ENCODE assay signal across 29 cellular contexts in the genomic region with DNA sequence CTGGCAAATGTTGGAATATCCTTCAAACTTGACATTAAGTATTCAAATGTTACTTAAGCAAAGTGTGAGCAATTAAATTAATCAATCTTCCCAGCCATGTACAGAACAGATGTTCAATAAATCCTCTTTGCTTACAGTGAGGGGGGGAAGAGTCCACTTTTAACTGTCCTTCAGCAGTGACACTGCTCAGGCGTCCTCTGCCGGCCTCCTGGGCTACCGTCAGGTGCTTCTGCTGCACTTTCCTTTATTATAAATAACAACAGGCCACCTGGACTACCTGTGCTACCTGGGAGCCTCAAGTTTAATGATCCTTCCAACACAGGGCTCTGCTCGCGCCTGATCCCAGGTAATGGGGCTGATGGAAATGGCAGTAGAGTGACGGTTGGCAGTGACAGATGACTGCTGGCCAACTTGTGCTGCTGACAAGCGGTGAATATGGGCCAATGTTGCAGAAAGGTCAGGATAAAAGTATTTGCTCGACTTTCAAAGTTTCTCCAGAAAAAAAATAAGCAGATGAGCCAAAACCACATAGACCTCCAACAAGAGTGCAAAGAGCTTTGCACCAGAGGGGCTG.
"Had no signal": no experiment of that assay in that cellular context is flagged by ENCODE, and none has a peak within 500 bp of the region (broad histone marks: within the 10 kb centered on the region; RNA-seq: fewer than 3 reads in every experiment).

No MANE protein-coding gene starts in this region.

- H3K36me3 Mint-ChIP-seq: immature natural killer cell; naive B cell; natural killer cell; stimulated activated naive B cell treated with anti-CD40 and anti-IgM and Interleukin-4, amounts not matched to agents 10 μg/mL and 1 μg/mL and 100 μg/mL, for 72 hours had no signal

- DNase-seq: hypothalamus; immature natural killer cell; kidney; left colon; left lung; lower lobe of right lung; mammary epithelial cell; mesenchymal stem cell; naive B cell; natural killer cell; ovary; retina; right cardiac atrium; stimulated activated CD4-positive, alpha-beta T cell treated with anti-CD3 and anti-CD28 coated beads, Interleukin-12 subunit alpha, Interleukin-12 subunit beta, amount 100 ng/mL, for 4 hours; stimulated activated CD4-positive, alpha-beta T cell treated with anti-CD3 and anti-CD28 coated beads, Interleukin-15, amount 100 ng/mL, for 24 hours; stimulated activated CD4-positive, alpha-beta T cell treated with anti-CD3 and anti-CD28 coated beads, Interleukin-2, amount 100 ng/mL, for 24 hours; stimulated activated CD4-positive, alpha-beta T cell treated with anti-CD3 and anti-CD28 coated beads, Interleukin-4, amount 100 ng/mL, for 1 hour; stimulated activated naive B cell treated with anti-CD40 and anti-IgM and Interleukin-4, amounts not matched to agents 10 μg/mL and 1 μg/mL and 100 μg/mL, for 72 hours; stimulated activated naive CD8-positive, alpha-beta T cell treated with anti-CD3 and anti-CD28 coated beads, Interleukin-15, Interleukin-2, amounts not matched to agents 100 U/mL and 50 U/mL, for 24 hours; stomach; testis; thyroid gland; trophoblast cell; upper lobe of right lung had no signal

- H3K27me3 ChIP-seq: left lung, ovary, stomach, testis, thyroid gland, upper lobe of right lung had no signal

- H3K4me3 ChIP-seq: left lung, lower lobe of right lung, ovary, prostate gland, skin epidermis, stomach, testis, thyroid gland, upper lobe of right lung had no signal

- FAIRE-seq: islet of Langerhans, kidney, urothelium cell line had no signal

- H3K27me3 Mint-ChIP-seq: naive B cell; stimulated activated naive B cell treated with anti-CD40 and anti-IgM and Interleukin-4, amounts not matched to agents 10 μg/mL and 1 μg/mL and 100 μg/mL, for 72 hours had no signal

- H3K9me3 ChIP-seq: left lung, lower lobe of right lung, ovary, prostate gland, stomach, testis, thyroid gland, upper lobe of right lung had no signal

- H3K4me1 Mint-ChIP-seq: immature natural killer cell; naive B cell; natural killer cell; stimulated activated naive B cell treated with anti-CD40 and anti-IgM and Interleukin-4, amounts not matched to agents 10 μg/mL and 1 μg/mL and 100 μg/mL, for 72 hours had no signal

- ATAC-seq: left colon; left lung; lower lobe of right lung; natural killer cell; right cardiac atrium; sciatic nerve; stimulated activated naive B cell treated with anti-CD40 and anti-IgM and Interleukin-4, amounts not matched to agents 10 μg/mL and 1 μg/mL and 100 μg/mL, for 72 hours; stimulated activated naive CD8-positive, alpha-beta T cell treated with anti-CD3 and anti-CD28 coated beads, Interleukin-15, Interleukin-2, amounts not matched to agents 100 U/mL and 50 U/mL, for 24 hours; upper lobe of right lung had no signal

- H3K27ac Mint-ChIP-seq: immature natural killer cell; naive B cell; natural killer cell; stimulated activated naive B cell treated with anti-CD40 and anti-IgM and Interleukin-4, amounts not matched to agents 10 μg/mL and 1 μg/mL and 100 μg/mL, for 72 hours had no signal

- H3K4me3 Mint-ChIP-seq: immature natural killer cell; naive B cell; natural killer cell; stimulated activated naive B cell treated with anti-CD40 and anti-IgM and Interleukin-4, amounts not matched to agents 10 μg/mL and 1 μg/mL and 100 μg/mL, for 72 hours had no signal

- H3K27ac ChIP-seq: left lung, lower lobe of right lung, ovary, prostate gland, skin epidermis, stomach, testis, thyroid gland, upper lobe of right lung had no signal

- H3K36me3 ChIP-seq: left lung, lower lobe of right lung, ovary, prostate gland, stomach, thyroid gland, upper lobe of right lung had no signal
